ENCODE assay signal across 9 cellular contexts in genomic region chr2:6858628-6859027, GRCh38. TPM values are rescaled to one million over a fixed set of nuclear protein-coding genes. Genes with fewer than 3 reads are reported as not detected.
DNase-seq lines count a peak whose midpoint lies in the region; ATAC-seq, FAIRE-seq and TF ChIP-seq lines count a peak whose summit lies in the region.
"Not testable (repeated sequence)": the region's sequence is repeated elsewhere in the genome, so short reads cannot be mapped to it uniquely, and the experiment has no call there.
"Had no signal": no experiment of that assay in that cellular context is flagged by ENCODE, and none has a peak within 500 bp of the region (broad histone marks: within the 10 kb centered on the region; RNA-seq: fewer than 3 reads in every experiment).

No MANE protein-coding gene starts in this region.

- intact Hi-C loops in K562 (cut with micrococcal nuclease); endothelial cell of umbilical vein (cut with micrococcal nuclease): not testable (repeated sequence)

- not testable (repeated sequence) for TF ChIP-seq RAD21 in K562 (CRISPR knock-in tag; conservative IDR thresholded peaks at IDR 0.05 in 1 of 2, IDR thresholded peaks at IDR 0.05 in 1 of 2)

- not testable (repeated sequence) for BruUV-seq in K562 (replicated peaks; lab: Mats Ljungman, UMichigan); endothelial cell of umbilical vein (replicated peaks; lab: Mats Ljungman, UMichigan)

- H3K9ac ChIP-seq in K562 (ENCODE audit: insufficient read depth in 1 of 2, low read depth in 2 of 2, low read length in 2 of 2); endothelial cell of umbilical vein (replicated peaks; ENCODE audit: extremely low read depth, insufficient read depth, low read length): not testable (repeated sequence)

- not testable (repeated sequence) for TF ChIP-seq POLR2A in K562 (conservative IDR thresholded peaks at IDR 0.05); endothelial cell of umbilical vein (IDR thresholded peaks at IDR 0.05; ENCODE audit: low read depth, low read length)

- H3K27me3 Mint-ChIP-seq in activated CD4-positive, alpha-beta T cell treated with anti-CD3 and anti-CD28 coated beads, Interleukin-2, amount 10 ng/mL, durations not matched to agents 7 days and 5 days; activated CD8-positive, alpha-beta T cell treated with anti-CD3 and anti-CD28 coated beads, Interleukin-2, amount 10 ng/mL, durations not matched to agents 7 days and 5 days (ENCODE audit: low read depth); activated CD8-positive, alpha-beta memory T cell treated with anti-CD3 and anti-CD28 coated beads, Interleukin-2, amount 10 ng/mL, durations not matched to agents 7 days and 5 days; activated naive CD8-positive, alpha-beta T cell treated with anti-CD3 and anti-CD28 coated beads, Interleukin-2, amount 10 ng/mL, durations not matched to agents 7 days and 5 days: not testable (repeated sequence)

- TF ChIP-seq CTCF in HEK293 (tag by site-specific recombination; IDR thresholded peaks at IDR 0.05); K562 (IDR thresholded peaks at IDR 0.05 in 2 of 3, conservative IDR thresholded peaks at IDR 0.05 in 1 of 3; ENCODE audit: insufficient read depth in 2 of 3, low read depth in 1 of 3, low read length in 3 of 3); endothelial cell of umbilical vein (IDR thresholded peaks at IDR 0.05; ENCODE audit: extremely low read depth in 1 of 2, insufficient read depth in 1 of 2, low read depth in 1 of 2, low read length in 2 of 2): not testable (repeated sequence)

- H3K4me1 Mint-ChIP-seq in activated CD4-positive, alpha-beta T cell treated with anti-CD3 and anti-CD28 coated beads, Interleukin-2, amount 10 ng/mL, durations not matched to agents 7 days and 5 days, result peaks cover 86% of the 10 kb centered on the region
- H3K4me1 Mint-ChIP-seq in activated CD8-positive, alpha-beta T cell treated with anti-CD3 and anti-CD28 coated beads, Interleukin-2, amount 10 ng/mL, durations not matched to agents 7 days and 5 days (ENCODE audit: low read depth), result peaks cover 87% of the 10 kb centered on the region
- H3K4me1 Mint-ChIP-seq in activated CD8-positive, alpha-beta memory T cell treated with anti-CD3 and anti-CD28 coated beads, Interleukin-2, amount 10 ng/mL, durations not matched to agents 7 days and 5 days, result peaks cover 85% of the 10 kb centered on the region
- H3K4me1 Mint-ChIP-seq in activated naive CD8-positive, alpha-beta T cell treated with anti-CD3 and anti-CD28 coated beads, Interleukin-2, amount 10 ng/mL, durations not matched to agents 7 days and 5 days, result peaks cover 76% of the 10 kb centered on the region

- CTCF ChIA-PET in HEK293 (lab: Yijun Ruan, JAX); activated CD4-positive, alpha-beta T cell treated with anti-CD3 and anti-CD28 coated beads, Interleukin-2, amount 10 ng/mL, durations not matched to agents 7 days and 5 days (lab: Charles Lee); activated CD8-positive, alpha-beta T cell treated with anti-CD3 and anti-CD28 coated beads, Interleukin-2, amount 10 ng/mL, durations not matched to agents 7 days and 5 days (lab: Charles Lee); activated CD8-positive, alpha-beta memory T cell treated with anti-CD3 and anti-CD28 coated beads, Interleukin-2, amount 10 ng/mL, durations not matched to agents 7 days and 5 days (lab: Charles Lee); K562 (lab: Yijun Ruan, JAX; ENCODE audit: low intra/inter-chr PET ratio); endothelial cell of umbilical vein (lab: Charles Lee): not testable (repeated sequence)

- not testable (repeated sequence) for H3K27me3 ChIP-seq in ACC112 (ENCODE audit: insufficient read depth, low read length); K562 (ENCODE audit: control insufficient read depth in 2 of 2, insufficient read depth in 2 of 2, low read length in 2 of 2); endothelial cell of umbilical vein (ENCODE audit: control insufficient read depth in 2 of 2, insufficient read depth in 2 of 2, low read length in 2 of 2)

- not testable (repeated sequence) for H4K20me1 ChIP-seq in K562 (replicated peaks; ENCODE audit: control insufficient read depth, insufficient read depth, low read length); endothelial cell of umbilical vein (replicated peaks; ENCODE audit: control insufficient read depth, extremely low read depth, insufficient read depth, low read length)

- H3K4me3 ChIP-seq in ACC112 (ENCODE audit: low read depth, low read length); HEK293 (ENCODE audit: low read depth, low read length); K562; endothelial cell of umbilical vein (replicated peaks in 1 of 3; ENCODE audit: insufficient read depth in 1 of 3, low read depth in 1 of 3, low read length in 3 of 3): not testable (repeated sequence)

- not testable (repeated sequence) for H3K9me3 ChIP-seq in HEK293 (ENCODE audit: control insufficient read depth, insufficient read depth, low read depth, low read length); K562 (replicated peaks; ENCODE audit: control insufficient read depth, insufficient read depth, low read depth, low read length); endothelial cell of umbilical vein (replicated peaks; ENCODE audit: control insufficient read depth, insufficient read depth, low read length)

- 84% methylated on average over 4 of the region's 4 CpGs for WGBS in K562 (ENCODE audit: insufficient coverage, low coverage, missing lambda C conversion rate)

- H3K9me3 Mint-ChIP-seq in activated CD4-positive, alpha-beta T cell treated with anti-CD3 and anti-CD28 coated beads, Interleukin-2, amount 10 ng/mL, durations not matched to agents 7 days and 5 days, result peaks cover 35% of the 10 kb centered on the region
- H3K9me3 Mint-ChIP-seq in activated CD8-positive, alpha-beta T cell treated with anti-CD3 and anti-CD28 coated beads, Interleukin-2, amount 10 ng/mL, durations not matched to agents 7 days and 5 days (ENCODE audit: insufficient read depth), result peaks cover 18% of the 10 kb centered on the region
- peaks cover 20% of the 10 kb centered on the region for H3K9me3 Mint-ChIP-seq in activated CD8-positive, alpha-beta memory T cell treated with anti-CD3 and anti-CD28 coated beads, Interleukin-2, amount 10 ng/mL, durations not matched to agents 7 days and 5 days (ENCODE audit: low read depth)
- H3K9me3 Mint-ChIP-seq in activated naive CD8-positive, alpha-beta T cell treated with anti-CD3 and anti-CD28 coated beads, Interleukin-2, amount 10 ng/mL, durations not matched to agents 7 days and 5 days, result peaks cover 16% of the 10 kb centered on the region

- H3K9me1 ChIP-seq in K562 (ENCODE audit: control insufficient read depth, insufficient read depth, low read length); endothelial cell of umbilical vein (replicated peaks; ENCODE audit: control insufficient read depth, extremely low read depth, insufficient read depth, low read length): not testable (repeated sequence)

- H3K27ac Mint-ChIP-seq in activated CD4-positive, alpha-beta T cell treated with anti-CD3 and anti-CD28 coated beads, Interleukin-2, amount 10 ng/mL, durations not matched to agents 7 days and 5 days, result peak overlapping the region; percentile 19
- H3K27ac Mint-ChIP-seq in activated CD8-positive, alpha-beta T cell treated with anti-CD3 and anti-CD28 coated beads, Interleukin-2, amount 10 ng/mL, durations not matched to agents 7 days and 5 days, result peak overlapping the region; percentile 35
- peak overlapping the region; percentile 42 for H3K27ac Mint-ChIP-seq in activated CD8-positive, alpha-beta memory T cell treated with anti-CD3 and anti-CD28 coated beads, Interleukin-2, amount 10 ng/mL, durations not matched to agents 7 days and 5 days
- peak overlapping the region; percentile 68 for H3K27ac Mint-ChIP-seq in activated naive CD8-positive, alpha-beta T cell treated with anti-CD3 and anti-CD28 coated beads, Interleukin-2, amount 10 ng/mL, durations not matched to agents 7 days and 5 days

- POLR2A ChIA-PET in HEK293 (lab: Yijun Ruan, JAX); activated CD4-positive, alpha-beta T cell treated with anti-CD3 and anti-CD28 coated beads, Interleukin-2, amount 10 ng/mL, durations not matched to agents 7 days and 5 days (lab: Charles Lee); activated CD8-positive, alpha-beta T cell treated with anti-CD3 and anti-CD28 coated beads, Interleukin-2, amount 10 ng/mL, durations not matched to agents 7 days and 5 days (lab: Charles Lee); K562 (lab: Yijun Ruan, JAX); endothelial cell of umbilical vein (lab: Charles Lee): not testable (repeated sequence)
- POLR2A ChIA-PET in activated naive CD8-positive, alpha-beta T cell treated with anti-CD3 and anti-CD28 coated beads, Interleukin-2, amount 10 ng/mL, durations not matched to agents 7 days and 5 days (lab: Charles Lee), result interaction anchor here (1.3 to 1.4 kb wide), 2 partner anchors 13 to 19 kb away, joined by 3 to 4 read pairs; partner anchors contain the start of gene RSAD2

- H3K4me2 ChIP-seq in K562 (ENCODE audit: insufficient read depth, low read length); endothelial cell of umbilical vein (ENCODE audit: insufficient read depth, low read length): not testable (repeated sequence)

- H3K36me3 ChIP-seq in ACC112 (ENCODE audit: insufficient read depth, low read length), result peaks cover 66% of the 10 kb centered on the region
- not testable (repeated sequence) for H3K36me3 ChIP-seq in HEK293 (ENCODE audit: control insufficient read depth in 2 of 2, insufficient read depth in 1 of 2, low read length in 2 of 2); endothelial cell of umbilical vein (ENCODE audit: control insufficient read depth in 2 of 2, extremely low read depth in 1 of 2, insufficient read depth in 2 of 2, low read length in 2 of 2)
- H3K36me3 ChIP-seq in K562 (ENCODE audit: control insufficient read depth, insufficient read depth, low read length), result peaks cover 14% of the 10 kb centered on the region; the same call in 1 of the 3 replicates

- H3K27ac ChIP-seq in ACC112 (ENCODE audit: low read depth, low read length), result peak overlapping the region; percentile 32; the same call in 1 of the 2 replicates
- H3K27ac ChIP-seq in HEK293 (ENCODE audit: extremely low read depth, low read depth, low read length); K562 (ENCODE audit: extremely low read depth, low read depth, low read length); endothelial cell of umbilical vein (ENCODE audit: insufficient read depth, low read depth, low read length): not testable (repeated sequence)

- DNase-seq in activated CD4-positive, alpha-beta T cell treated with anti-CD3 and anti-CD28 coated beads, Interleukin-2, amount 10 ng/mL, durations not matched to agents 7 days and 5 days; activated CD8-positive, alpha-beta T cell treated with anti-CD3 and anti-CD28 coated beads, Interleukin-2, amount 10 ng/mL, durations not matched to agents 7 days and 5 days; activated CD8-positive, alpha-beta memory T cell treated with anti-CD3 and anti-CD28 coated beads, Interleukin-2, amount 10 ng/mL, durations not matched to agents 7 days and 5 days; activated naive CD8-positive, alpha-beta T cell treated with anti-CD3 and anti-CD28 coated beads, Interleukin-2, amount 10 ng/mL, durations not matched to agents 7 days and 5 days; K562 (ENCODE audit: extremely low read depth in 1 of 4, low spot score in 3 of 4); endothelial cell of umbilical vein (ENCODE audit: low read depth, low spot score): not testable (repeated sequence)

- not testable (repeated sequence) for TF ChIP-seq EP300 in K562 (IDR thresholded peaks at IDR 0.05; ENCODE audit: low read length)

- in situ Hi-C loops in K562 (cut with MboI), result not testable (repeated sequence)

- H3K79me2 ChIP-seq in ACC112 (ENCODE audit: control insufficient read depth, insufficient read depth, low read length, unreplicated experiment), result peaks cover 22% of the 10 kb centered on the region
- not testable (repeated sequence) for H3K79me2 ChIP-seq in K562 (ENCODE audit: control insufficient read depth, insufficient read depth, low read length); endothelial cell of umbilical vein (ENCODE audit: control insufficient read depth, insufficient read depth, low read length)

- peaks cover 95% of the 10 kb centered on the region for H3K36me3 Mint-ChIP-seq in activated CD4-positive, alpha-beta T cell treated with anti-CD3 and anti-CD28 coated beads, Interleukin-2, amount 10 ng/mL, durations not matched to agents 7 days and 5 days (ENCODE audit: low read depth)
- peaks cover 96% of the 10 kb centered on the region for H3K36me3 Mint-ChIP-seq in activated CD8-positive, alpha-beta T cell treated with anti-CD3 and anti-CD28 coated beads, Interleukin-2, amount 10 ng/mL, durations not matched to agents 7 days and 5 days (ENCODE audit: low read depth)
- peaks cover 93% of the 10 kb centered on the region for H3K36me3 Mint-ChIP-seq in activated CD8-positive, alpha-beta memory T cell treated with anti-CD3 and anti-CD28 coated beads, Interleukin-2, amount 10 ng/mL, durations not matched to agents 7 days and 5 days
- H3K36me3 Mint-ChIP-seq in activated naive CD8-positive, alpha-beta T cell treated with anti-CD3 and anti-CD28 coated beads, Interleukin-2, amount 10 ng/mL, durations not matched to agents 7 days and 5 days, result peaks cover 94% of the 10 kb centered on the region

- H3K4me3 Mint-ChIP-seq in activated CD4-positive, alpha-beta T cell treated with anti-CD3 and anti-CD28 coated beads, Interleukin-2, amount 10 ng/mL, durations not matched to agents 7 days and 5 days; activated CD8-positive, alpha-beta T cell treated with anti-CD3 and anti-CD28 coated beads, Interleukin-2, amount 10 ng/mL, durations not matched to agents 7 days and 5 days; activated CD8-positive, alpha-beta memory T cell treated with anti-CD3 and anti-CD28 coated beads, Interleukin-2, amount 10 ng/mL, durations not matched to agents 7 days and 5 days: not testable (repeated sequence)
- peak overlapping the region; percentile 65 for H3K4me3 Mint-ChIP-seq in activated naive CD8-positive, alpha-beta T cell treated with anti-CD3 and anti-CD28 coated beads, Interleukin-2, amount 10 ng/mL, durations not matched to agents 7 days and 5 days

- not testable (repeated sequence) for FAIRE-seq in K562 (lab: Jason Lieb, UNC)
- FAIRE-seq in endothelial cell of umbilical vein (lab: Jason Lieb, UNC), result peak; percentile 26

- peaks cover 22% of the 10 kb centered on the region for H3K4me1 ChIP-seq in ACC112 (ENCODE audit: control insufficient read depth, insufficient read depth, low read length, unreplicated experiment)
- H3K4me1 ChIP-seq in HEK293 (ENCODE audit: control insufficient read depth, insufficient read depth, low read length); K562 (replicated peaks in 1 of 2; ENCODE audit: control insufficient read depth in 2 of 2, insufficient read depth in 2 of 2, low read length in 2 of 2); endothelial cell of umbilical vein (ENCODE audit: control insufficient read depth, extremely low read depth, insufficient read depth, low read length): not testable (repeated sequence)

- not testable (repeated sequence) for ATAC-seq in activated CD8-positive, alpha-beta T cell treated with anti-CD3 and anti-CD28 coated beads, Interleukin-2, amount 10 ng/mL, durations not matched to agents 7 days and 5 days; activated CD8-positive, alpha-beta memory T cell treated with anti-CD3 and anti-CD28 coated beads, Interleukin-2, amount 10 ng/mL, durations not matched to agents 7 days and 5 days; activated naive CD8-positive, alpha-beta T cell treated with anti-CD3 and anti-CD28 coated beads, Interleukin-2, amount 10 ng/mL, durations not matched to agents 7 days and 5 days (ENCODE audit: low read depth); K562

- not testable (repeated sequence) for H2AFZ ChIP-seq in ACC112 (ENCODE audit: low read length, unreplicated experiment); K562 (ENCODE audit: low read depth, low read length); endothelial cell of umbilical vein (ENCODE audit: low read depth, low read length)

- dilution Hi-C loops in endothelial cell of umbilical vein (cut with MboI; ENCODE audit: extremely low pct_ligation_motif_present, low sequenced_read_pairs), result not testable (repeated sequence)

RNA-seq across cellular contexts. Expression of gene CMPK2, which starts 7.1 kb away (rescaled TPM):
- 10 to 100 TPM; 94.3 to 96.0 TPM for total RNA-seq in activated CD4-positive, alpha-beta T cell treated with anti-CD3 and anti-CD28 coated beads, Interleukin-2, amount 10 ng/mL, durations not matched to agents 7 days and 5 days
- 10 to 100 TPM; 84.0 to 90.8 TPM for total RNA-seq in activated CD8-positive, alpha-beta T cell treated with anti-CD3 and anti-CD28 coated beads, Interleukin-2, amount 10 ng/mL, durations not matched to agents 7 days and 5 days
- total RNA-seq in activated CD8-positive, alpha-beta memory T cell treated with anti-CD3 and anti-CD28 coated beads, Interleukin-2, amount 10 ng/mL, durations not matched to agents 7 days and 5 days, result 100 to 1,000 TPM in 1 of 2 experiments, 10 to 100 TPM in 1; 81.3 to 164 TPM
- total RNA-seq in activated naive CD8-positive, alpha-beta T cell treated with anti-CD3 and anti-CD28 coated beads, Interleukin-2, amount 10 ng/mL, durations not matched to agents 7 days and 5 days, result 100 to 1,000 TPM; 102 to 106 TPM
- total RNA-seq in K562 (2011; cell fraction: chromatin; rRNA removed; ENCODE audit: low replicate concordance), result 2.3 and 3.5 TPM in 2 replicates
- total RNA-seq in K562 (2011; cell fraction: nucleolus; rRNA removed), result 2.3 and 2.8 TPM in 2 replicates
- total RNA-seq in K562 (2011; cell fraction: nucleoplasm; rRNA removed), result 3.5 and 5.2 TPM in 2 replicates
- total RNA-seq in K562 (2014; rRNA removed), result 10.5 TPM in 2 replicates
- 5.0 and 5.3 TPM in 2 replicates for total RNA-seq in K562 (2014; rRNA removed; fragmentation: Illumina TruSeq; extraction: Trizol)
- 7.4 and 7.6 TPM in 2 replicates for total RNA-seq in K562 (2015; rRNA removed; fragmentation: Illumina TruSeq; extraction: Trizol)
- 7.2 and 7.9 TPM in 2 replicates for total RNA-seq in K562 (2021)
- 3.5 and 4.3 TPM in 2 replicates for polyA plus RNA-seq in K562 (2011; rRNA removed)
- polyA plus RNA-seq in K562 (2011; cell fraction: cytosol; rRNA removed), result 3.2 and 3.6 TPM in 2 replicates
- polyA plus RNA-seq in K562 (2011; cell fraction: nucleus; rRNA removed), result 5.6 and 6.6 TPM in 2 replicates
- polyA plus RNA-seq in K562 (2012), result 8.3 and 23.7 TPM in 2 replicates
- 5.3 and 6.5 TPM in 2 replicates for polyA plus RNA-seq in K562 (2014; fragmentation: Illumina TruSeq; extraction: Trizol)
- 1 to 10 TPM; 2.6 to 2.9 TPM for polyA plus RNA-seq in K562 (2014; fragmentation: Nextera tagmentation; extraction: Ambion mirVana)
- polyA plus RNA-seq in K562 (2014; rRNA removed), result 3.8 and 4.5 TPM in 2 replicates
- 2.9 and 4.3 TPM in 2 replicates for polyA minus RNA-seq in K562 (2011; rRNA and poly(A)+ RNA removed)
- polyA minus RNA-seq in K562 (2011; cell fraction: cytosol; rRNA and poly(A)+ RNA removed), result 2.9 and 3.3 TPM in 2 replicates
- polyA minus RNA-seq in K562 (2011; cell fraction: nucleus; rRNA and poly(A)+ RNA removed), result 3.4 and 5.2 TPM in 2 replicates
- total RNA-seq in endothelial cell of umbilical vein, result 0.69 and 0.81 TPM in 2 replicates
- polyA plus RNA-seq in endothelial cell of umbilical vein, result 0.15 and 0.49 TPM in 2 replicates
- 0.16 and 0.35 TPM in 2 replicates for polyA plus RNA-seq in endothelial cell of umbilical vein (2011; cell fraction: cytosol; rRNA removed)
- 0.18 and 0.40 TPM in 2 replicates for polyA plus RNA-seq in endothelial cell of umbilical vein (2011; cell fraction: nucleus; rRNA removed)
- 0.23 and 0.30 TPM in 2 replicates for polyA plus RNA-seq in endothelial cell of umbilical vein (2012)
- polyA minus RNA-seq in endothelial cell of umbilical vein, result 0.17 and 0.87 TPM in 2 replicates
- not detected for polyA minus RNA-seq in endothelial cell of umbilical vein (2011; cell fraction: cytosol; rRNA and poly(A)+ RNA removed)
- polyA minus RNA-seq in endothelial cell of umbilical vein (2011; cell fraction: nucleus; rRNA and poly(A)+ RNA removed), result 0.48 and 0.58 TPM in 2 replicates
- polyA plus RNA-seq: AG04450 had no signal

RNA-seq across cellular contexts. Expression of gene RSAD2, which starts 18.9 kb away (rescaled TPM):
- total RNA-seq in activated CD4-positive, alpha-beta T cell treated with anti-CD3 and anti-CD28 coated beads, Interleukin-2, amount 10 ng/mL, durations not matched to agents 7 days and 5 days, result 100 to 1,000 TPM; 100 to 101 TPM
- total RNA-seq in activated CD8-positive, alpha-beta T cell treated with anti-CD3 and anti-CD28 coated beads, Interleukin-2, amount 10 ng/mL, durations not matched to agents 7 days and 5 days, result 10 to 100 TPM; 72.4 to 74.5 TPM
- 100 to 1,000 TPM in 1 of 2 experiments, 10 to 100 TPM in 1; 83.0 to 183 TPM for total RNA-seq in activated CD8-positive, alpha-beta memory T cell treated with anti-CD3 and anti-CD28 coated beads, Interleukin-2, amount 10 ng/mL, durations not matched to agents 7 days and 5 days
- total RNA-seq in activated naive CD8-positive, alpha-beta T cell treated with anti-CD3 and anti-CD28 coated beads, Interleukin-2, amount 10 ng/mL, durations not matched to agents 7 days and 5 days, result 100 to 1,000 TPM; 104 to 105 TPM
- total RNA-seq in K562 (2011; cell fraction: chromatin; rRNA removed; ENCODE audit: low replicate concordance), result 0.39 and 0.79 TPM in 2 replicates
- 0.50 and 0.53 TPM in 2 replicates for total RNA-seq in K562 (2011; cell fraction: nucleolus; rRNA removed)
- total RNA-seq in K562 (2011; cell fraction: nucleoplasm; rRNA removed), result 1.2 TPM in 1 of 2 replicates, not detected in the other
- total RNA-seq in K562 (2014; rRNA removed) (0.57 and 1.4 TPM in 2 replicates), K562 (2014; rRNA removed; fragmentation: Illumina TruSeq; extraction: Trizol) (0.41 and 0.51 TPM in 2 replicates), K562 (2015; rRNA removed; fragmentation: Illumina TruSeq; extraction: Trizol) (0.51 and 0.68 TPM in 2 replicates), K562 (2021) (0.18 and 0.49 TPM in 2 replicates), endothelial cell of umbilical vein (0.09 and 0.18 TPM in 2 replicates)
- polyA plus RNA-seq in K562 (2011; rRNA removed) (0.24 and 0.45 TPM in 2 replicates), K562 (2014; fragmentation: Illumina TruSeq; extraction: Trizol) (0.15 and 0.37 TPM in 2 replicates), K562 (2014; fragmentation: Nextera tagmentation; extraction: Ambion mirVana) (under 1 TPM; 0.15 to 0.28 TPM), K562 (2014; rRNA removed) (0.11 and 0.19 TPM in 2 replicates), endothelial cell of umbilical vein (0.03 and 0.18 TPM in 2 replicates)
- polyA plus RNA-seq in K562 (2011; cell fraction: cytosol; rRNA removed), result 0.06 and 0.15 TPM in 2 replicates
- 0.28 and 0.38 TPM in 2 replicates for polyA plus RNA-seq in K562 (2011; cell fraction: nucleus; rRNA removed)
- polyA plus RNA-seq in K562 (2012), result 0.46 and 1.1 TPM in 2 replicates
- polyA minus RNA-seq in K562 (2011; rRNA and poly(A)+ RNA removed), result 0.63 and 0.75 TPM in 2 replicates
- not detected in 2 replicates for polyA minus RNA-seq in K562 (2011; cell fraction: cytosol; rRNA and poly(A)+ RNA removed)
- 0.94 and 1.00 TPM in 2 replicates for polyA minus RNA-seq in K562 (2011; cell fraction: nucleus; rRNA and poly(A)+ RNA removed)
- 0.04 and 0.10 TPM in 2 replicates for polyA plus RNA-seq in endothelial cell of umbilical vein (2011; cell fraction: cytosol; rRNA removed)
- polyA plus RNA-seq in endothelial cell of umbilical vein (2011; cell fraction: nucleus; rRNA removed), result 0.06 and 0.18 TPM in 2 replicates
- 0.19 and 0.50 TPM in 2 replicates for polyA plus RNA-seq in endothelial cell of umbilical vein (2012)
- not detected in 2 replicates for polyA minus RNA-seq in endothelial cell of umbilical vein
- not detected for polyA minus RNA-seq in endothelial cell of umbilical vein (2011; cell fraction: cytosol; rRNA and poly(A)+ RNA removed)
- 0.10 TPM in 1 of 2 replicates, not detected in the other for polyA minus RNA-seq in endothelial cell of umbilical vein (2011; cell fraction: nucleus; rRNA and poly(A)+ RNA removed)
- polyA plus RNA-seq: AG04450 had no signal

RNA-seq across cellular contexts. Expression of gene RNF144A, which starts 58.6 kb away (rescaled TPM):
- total RNA-seq in activated CD4-positive, alpha-beta T cell treated with anti-CD3 and anti-CD28 coated beads, Interleukin-2, amount 10 ng/mL, durations not matched to agents 7 days and 5 days, result 100 to 1,000 TPM in 1 of 2 experiments, 10 to 100 TPM in 1; 89.6 to 101 TPM
- 10 to 100 TPM; 76.9 to 87.0 TPM for total RNA-seq in activated CD8-positive, alpha-beta T cell treated with anti-CD3 and anti-CD28 coated beads, Interleukin-2, amount 10 ng/mL, durations not matched to agents 7 days and 5 days
- 10 to 100 TPM; 20.0 to 35.5 TPM for total RNA-seq in activated CD8-positive, alpha-beta memory T cell treated with anti-CD3 and anti-CD28 coated beads, Interleukin-2, amount 10 ng/mL, durations not matched to agents 7 days and 5 days
- 10 to 100 TPM; 78.7 to 91.1 TPM for total RNA-seq in activated naive CD8-positive, alpha-beta T cell treated with anti-CD3 and anti-CD28 coated beads, Interleukin-2, amount 10 ng/mL, durations not matched to agents 7 days and 5 days
- 11.4 and 21.2 TPM in 2 replicates for total RNA-seq in K562 (2011; cell fraction: chromatin; rRNA removed; ENCODE audit: low replicate concordance)
- 9.5 and 10.4 TPM in 2 replicates for total RNA-seq in K562 (2011; cell fraction: nucleolus; rRNA removed)
- 8.9 and 16.6 TPM in 2 replicates for total RNA-seq in K562 (2011; cell fraction: nucleoplasm; rRNA removed)
- 6.4 and 8.2 TPM in 2 replicates for total RNA-seq in K562 (2014; rRNA removed)
- 6.0 and 6.7 TPM in 2 replicates for total RNA-seq in K562 (2014; rRNA removed; fragmentation: Illumina TruSeq; extraction: Trizol)
- 4.7 and 5.7 TPM in 2 replicates for total RNA-seq in K562 (2015; rRNA removed; fragmentation: Illumina TruSeq; extraction: Trizol)
- 8.8 and 11.3 TPM in 2 replicates for total RNA-seq in K562 (2021)
- polyA plus RNA-seq in K562 (2011; rRNA removed), result 9.2 and 12.1 TPM in 2 replicates
- 8.8 and 9.9 TPM in 2 replicates for polyA plus RNA-seq in K562 (2011; cell fraction: cytosol; rRNA removed)
- 8.5 and 10.0 TPM in 2 replicates for polyA plus RNA-seq in K562 (2011; cell fraction: nucleus; rRNA removed)
- 5.0 and 11.1 TPM in 2 replicates for polyA plus RNA-seq in K562 (2012)
- 6.1 and 7.4 TPM in 2 replicates for polyA plus RNA-seq in K562 (2014; fragmentation: Illumina TruSeq; extraction: Trizol)
- polyA plus RNA-seq in K562 (2014; fragmentation: Nextera tagmentation; extraction: Ambion mirVana), result 1 to 10 TPM in 1 of 2 experiments, under 1 TPM in 1; 0.96 to 1.4 TPM
- 6.2 and 7.0 TPM in 2 replicates for polyA plus RNA-seq in K562 (2014; rRNA removed)
- 14.2 and 14.3 TPM in 2 replicates for polyA minus RNA-seq in K562 (2011; rRNA and poly(A)+ RNA removed)
- polyA minus RNA-seq in K562 (2011; cell fraction: cytosol; rRNA and poly(A)+ RNA removed), result 13.1 and 13.8 TPM in 2 replicates
- polyA minus RNA-seq in K562 (2011; cell fraction: nucleus; rRNA and poly(A)+ RNA removed), result 10.2 and 14.2 TPM in 2 replicates
- 19.7 and 28.8 TPM in 2 replicates for total RNA-seq in endothelial cell of umbilical vein
- 9.5 and 9.7 TPM in 2 replicates for polyA plus RNA-seq in endothelial cell of umbilical vein
- 6.9 and 8.0 TPM in 2 replicates for polyA plus RNA-seq in endothelial cell of umbilical vein (2011; cell fraction: cytosol; rRNA removed)
- polyA plus RNA-seq in endothelial cell of umbilical vein (2011; cell fraction: nucleus; rRNA removed), result 8.7 and 10.2 TPM in 2 replicates
- 2.0 and 2.1 TPM in 2 replicates for polyA plus RNA-seq in endothelial cell of umbilical vein (2012)
- polyA minus RNA-seq in endothelial cell of umbilical vein, result 20.8 and 29.0 TPM in 2 replicates
- not detected for polyA minus RNA-seq in endothelial cell of umbilical vein (2011; cell fraction: cytosol; rRNA and poly(A)+ RNA removed)
- 17.9 and 30.9 TPM in 2 replicates for polyA minus RNA-seq in endothelial cell of umbilical vein (2011; cell fraction: nucleus; rRNA and poly(A)+ RNA removed)

Comparison
In these comparisons a context has a peak if more than half of its experiments do, and no peak if none do; other contexts are left out.
1. RNA of gene CMPK2, which starts 7.1 kb away (total RNA-seq): 81.3 to 164 TPM in activated CD8-positive, alpha-beta memory T cell treated with anti-CD3 and anti-CD28 coated beads, Interleukin-2, amount 10 ng/mL, durations not matched to agents 7 days and 5 days, 102 to 106 TPM in activated naive CD8-positive, alpha-beta T cell treated with anti-CD3 and anti-CD28 coated beads, Interleukin-2, amount 10 ng/mL, durations not matched to agents 7 days and 5 days, 94.3 to 96.0 TPM in activated CD4-positive, alpha-beta T cell treated with anti-CD3 and anti-CD28 coated beads, Interleukin-2, amount 10 ng/mL, durations not matched to agents 7 days and 5 days and 84.0 to 90.8 TPM in activated CD8-positive, alpha-beta T cell treated with anti-CD3 and anti-CD28 coated beads, Interleukin-2, amount 10 ng/mL, durations not matched to agents 7 days and 5 days; 2.3 to 10.5 TPM in K562 and 0.69 to 0.81 TPM in endothelial cell of umbilical vein; every median in the first group is over 4 times any median in the second.
2. RNA of gene RSAD2, which starts 18.9 kb away (total RNA-seq): 83.0 to 183 TPM in activated CD8-positive, alpha-beta memory T cell treated with anti-CD3 and anti-CD28 coated beads, Interleukin-2, amount 10 ng/mL, durations not matched to agents 7 days and 5 days, 104 to 105 TPM in activated naive CD8-positive, alpha-beta T cell treated with anti-CD3 and anti-CD28 coated beads, Interleukin-2, amount 10 ng/mL, durations not matched to agents 7 days and 5 days, 100 to 101 TPM in activated CD4-positive, alpha-beta T cell treated with anti-CD3 and anti-CD28 coated beads, Interleukin-2, amount 10 ng/mL, durations not matched to agents 7 days and 5 days and 72.4 to 74.5 TPM in activated CD8-positive, alpha-beta T cell treated with anti-CD3 and anti-CD28 coated beads, Interleukin-2, amount 10 ng/mL, durations not matched to agents 7 days and 5 days; 0.18 to 1.4 TPM in K562 and 0.09 to 0.18 TPM in endothelial cell of umbilical vein; every median in the first group is over 10 times any median in the second.
3. Peak in every context shown above with its lines, with median percentiles within 50 percentile points of each other: H3K27ac Mint-ChIP-seq.